In the genomic region with DNA sequence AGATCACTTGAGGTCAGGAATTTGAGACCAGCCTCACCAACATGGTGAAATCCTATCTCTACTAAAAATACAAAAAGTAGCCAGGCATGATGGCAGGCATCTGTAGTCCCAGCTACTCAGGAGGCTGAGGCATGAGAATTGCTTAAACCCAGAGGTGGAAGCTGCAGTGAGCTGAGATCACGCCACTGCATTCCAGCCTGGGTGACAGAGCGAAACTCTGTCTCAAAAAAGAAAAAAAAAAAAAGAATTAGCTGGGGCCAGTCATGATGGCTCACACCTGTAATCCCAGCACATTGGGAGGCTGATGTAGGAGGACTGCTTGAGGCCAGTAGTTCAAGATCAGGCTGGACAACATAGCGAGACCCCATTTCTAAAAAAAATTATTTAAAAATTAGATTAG, we compare ENCODE assay signal across 11 cellular contexts. TPM values are rescaled to one million over a fixed set of nuclear protein-coding genes. Genes with fewer than 3 reads are reported as not detected.
"Had no signal": no experiment of that assay in that cellular context is flagged by ENCODE, and none has a peak within 500 bp of the region (broad histone marks: within the 10 kb centered on the region; RNA-seq: fewer than 3 reads in every experiment).

No MANE protein-coding gene starts in this region.

RNA-seq across cellular contexts. Expression of gene CCL26, which starts 54.3 kb away (rescaled TPM):
- total RNA-seq: dermis microvascular lymphatic vessel endothelial cell; esophagus mucosa; lung microvascular endothelial cell; myocyte; naive thymus-derived CD8-positive, alpha-beta T cell; psoas muscle; renal cortical epithelial cell; skeletal muscle tissue; stomach; temporal lobe; thyroid gland had no signal
- polyA plus RNA-seq: naive thymus-derived CD8-positive, alpha-beta T cell had no signal
